Comparison of ENCODE assay signal across 8 cellular contexts in genomic region chr1:26921462-26922200, GRCh38. TPM values are rescaled to one million over a fixed set of nuclear protein-coding genes. Genes with fewer than 3 reads are reported as not detected.
DNase-seq lines count a peak whose midpoint lies in the region; ATAC-seq, FAIRE-seq and TF ChIP-seq lines count a peak whose summit lies in the region.

Gene NUDC (plus strand): TSS chr1:26921743. CDS start chr1:26921849, 106 bp downstream.

- 0% methylated on average over 55 to 74 of the region's 74 CpGs for WGBS in pancreas, 2 donors

- H3K27ac ChIP-seq in pancreas (peak within 1 kb of the TSS; percentile 85 to 97 (median 90)), tibial artery (peak within 1 kb of the TSS; percentile 91 to 92)

- peak within 1 kb of the TSS; percentile 96 for H3K9ac ChIP-seq in adipocyte (ENCODE audit: low read length)

- ATAC-seq in HG02798 (IDR thresholded peaks at IDR 0.05; ENCODE audit: poor library complexity, unreplicated experiment) (peak; percentile 99), Right ventricle myocardium superior (ENCODE audit: poor library complexity) (peak; percentile 99), pancreas (peak; percentile 95 to 98 (median 97))

- H3K4me1 ChIP-seq in adipocyte (ENCODE audit: control insufficient read depth, insufficient read depth, low read length), result peaks cover 18% of the 10 kb centered on the region
- H3K4me1 ChIP-seq in pancreas, result peaks cover 13 to 18% (median 18%) of the 10 kb centered on the region in 3 donors
- peaks cover 0 to 18% (median 16%) of the 10 kb centered on the region in 4 donors for H3K4me1 ChIP-seq in tibial artery

- DNase-seq in NCI-H1436 (lab: John Stamatoyannopoulos, UW) (peak; percentile 96), T follicular helper cell (ENCODE audit: low read depth) (peak; percentile 93), adipocyte (ENCODE audit: low read depth) (peak; percentile 99), Right ventricle myocardium superior (peak; percentile 98), pancreas (peak; percentile 94 to 99 (median 97)), tibial artery (peak; percentile 96 to 98)

- peak within 1 kb of the TSS; percentile 87 for H3K4me3 ChIP-seq in GM12875 (ENCODE audit: low read depth, low read length)
- peak within 1 kb of the TSS; percentile 93 for H3K4me3 ChIP-seq in adipocyte (ENCODE audit: low read length)
- peak within 1 kb of the TSS; percentile 77 to 97 (median 88) for H3K4me3 ChIP-seq in pancreas
- peak within 1 kb of the TSS; percentile 91 to 95 for H3K4me3 ChIP-seq in tibial artery

- H3K27me3 ChIP-seq in adipocyte (replicated peaks; ENCODE audit: control insufficient read depth, insufficient read depth, low read length), result no peaks in the 10 kb centered on the region
- no peaks in the 10 kb centered on the region for H3K27me3 ChIP-seq in pancreas
- no peaks in the 10 kb centered on the region for H3K27me3 ChIP-seq in tibial artery

- TF ChIP-seq CTCF in GM12875 (IDR thresholded peaks at IDR 0.05; ENCODE audit: borderline replicate concordance, insufficient read depth, low read depth, low read length) (no peak), pancreas (IDR thresholded peaks at IDR 0.05) (no peak), tibial artery (IDR thresholded peaks at IDR 0.05) (no peak)

- H3K9me3 ChIP-seq in adipocyte (ENCODE audit: control insufficient read depth, low read length) (no peaks in the 10 kb centered on the region), pancreas (no peaks in the 10 kb centered on the region), tibial artery (no peaks in the 10 kb centered on the region)

- H3K36me3 ChIP-seq in adipocyte (ENCODE audit: control insufficient read depth, insufficient read depth, low read length, severe bottlenecking) (peaks cover 25% of the 10 kb centered on the region), pancreas (peaks cover 2 to 23% (median 8%) of the 10 kb centered on the region in 3 donors), tibial artery (peaks cover 19 to 30% (median 21%) of the 10 kb centered on the region in 3 donors)

- intact Hi-C loops in Right ventricle myocardium superior (cut with DNase I), result no loop called here
- intact Hi-C loops in pancreas (cut with DNase I), result no loop called here
- intact Hi-C loops in tibial artery (cut with DNase I; ENCODE audit: low total_unique reads), result loop anchor here (2.0 kb wide), 1 partner anchor 21 kb away; the partner anchor contains the start of gene GPATCH3

- FAIRE-seq in pancreas (lab: Jason Lieb, UNC), result peak; percentile 88

RNA-seq across cellular contexts. Expression of gene NUDC, which starts in this region (rescaled TPM):
- total RNA-seq in Right ventricle myocardium superior, result 78.1 TPM
- total RNA-seq in pancreas, result 10 to 100 TPM; 25.6 to 42.5 (median 31.5) TPM
- polyA plus RNA-seq in pancreas, result 10 to 100 TPM; 42.8 to 54.1 TPM

Comparison
In these comparisons a context has a peak if more than half of its experiments do, and no peak if none do; other contexts are left out.
1. Peak in every context shown above with its lines: DNase-seq, ATAC-seq, H3K4me3 ChIP-seq and H3K27ac ChIP-seq.